ENCODE assay signal across 8 cellular contexts in genomic region chr2:26577442-26578433, GRCh38.
DNase-seq lines count a peak whose midpoint lies in the region; ATAC-seq and TF ChIP-seq lines count a peak whose summit lies in the region.

No MANE protein-coding gene starts in this region.

- DNase-seq in AG09319 (ENCODE audit: extremely low read depth, low read depth) (peak; percentile 8), NCI-H345 (lab: John Stamatoyannopoulos, UW) (peak; percentile 85), colonic mucosa (peak; percentile 61), lower leg skin (ENCODE audit: low spot score in 2 of 2) (peak; percentile 44 to 93)
- DNase-seq in activated CD4-positive, alpha-beta T cell treated with anti-CD3 and anti-CD28 coated beads for 36 hours = peak; percentile 82
- peak; percentile 28 to 65 (median 39) for DNase-seq in stimulated activated CD4-positive, alpha-beta T cell treated with anti-CD3 and anti-CD28 coated beads, TNF-alpha, amount 100 ng/mL, for 48 hours (ENCODE audit: low read depth in 3 of 3)

- H3K27me3 ChIP-seq in colonic mucosa = no peaks in the 10 kb centered on the region

- H3K4me1 ChIP-seq in colonic mucosa = no peaks in the 10 kb centered on the region

- no peaks in the 10 kb centered on the region for H3K9me3 Mint-ChIP-seq in activated CD4-positive, alpha-beta T cell treated with anti-CD3 and anti-CD28 coated beads for 36 hours (ENCODE audit: low read depth)

- TF ChIP-seq POLR2A in lower leg skin (IDR thresholded peaks at IDR 0.05) = no peak

- WGBS in lower leg skin, 2 donors = 43 to 52% methylated on average over 21 to 27 of the region's 27 CpGs

- H3K36me3 ChIP-seq in colonic mucosa = no peaks in the 10 kb centered on the region

- intact Hi-C loops in activated CD4-positive, alpha-beta T cell treated with anti-CD3 and anti-CD28 coated beads for 36 hours (cut with DNase I, micrococcal nuclease) = loop anchor here (1.0 to 10.0 kb wide), 3 partner anchors 74 to 625 kb away; no protein-coding TSS in a partner anchor
- intact Hi-C loops in colonic mucosa (cut with DNase I) (loop anchor here (5.0 kb wide), 2 partner anchors 55 to 75 kb away; no protein-coding TSS in a partner anchor), lower leg skin (cut with DNase I; ENCODE audit: low total_unique reads) (loop anchor here (10.0 kb wide), 1 partner anchor 623 kb away; no protein-coding TSS in a partner anchor)

- no peak overlapping the region for H3K4me3 Mint-ChIP-seq in activated CD4-positive, alpha-beta T cell treated with anti-CD3 and anti-CD28 coated beads for 36 hours

- CTCF ChIA-PET in activated CD4-positive, alpha-beta T cell treated with anti-CD3 and anti-CD28 coated beads for 36 hours (lab: Charles Lee) = interaction anchor here (0.6 to 3.2 kb wide), 24 partner anchors 12 to 1360 kb away, joined by 3 to 31 read pairs (median 4); a partner anchor contains a TSS

- ATAC-seq in GM19395 (IDR thresholded peaks at IDR 0.05; ENCODE audit: unreplicated experiment) (peak; percentile 66), HG03521 (IDR thresholded peaks at IDR 0.05; ENCODE audit: unreplicated experiment) (no peak)
- peak; percentile 92 for ATAC-seq in activated CD4-positive, alpha-beta T cell treated with anti-CD3 and anti-CD28 coated beads for 36 hours

- H3K36me3 Mint-ChIP-seq in activated CD4-positive, alpha-beta T cell treated with anti-CD3 and anti-CD28 coated beads for 36 hours (ENCODE audit: low read depth) = no peaks in the 10 kb centered on the region

- H3K27ac Mint-ChIP-seq in activated CD4-positive, alpha-beta T cell treated with anti-CD3 and anti-CD28 coated beads for 36 hours = no peak overlapping the region

- no peak overlapping the region for H3K27ac ChIP-seq in colonic mucosa

- no peak overlapping the region for H3K9ac ChIP-seq in colonic mucosa (ENCODE audit: low read depth in 2 of 2, low read length in 2 of 2)

- peaks cover 2% of the 10 kb centered on the region for H3K27me3 Mint-ChIP-seq in activated CD4-positive, alpha-beta T cell treated with anti-CD3 and anti-CD28 coated beads for 36 hours

- H3K4me3 ChIP-seq in colonic mucosa (no peak overlapping the region), lower leg skin (ENCODE audit: low read depth, poor library complexity, severe bottlenecking) (no peak overlapping the region)

- H3K9me3 ChIP-seq in colonic mucosa = no peaks in the 10 kb centered on the region

- no peaks in the 10 kb centered on the region for H3K4me1 Mint-ChIP-seq in activated CD4-positive, alpha-beta T cell treated with anti-CD3 and anti-CD28 coated beads for 36 hours

- TF ChIP-seq CTCF in AG09319 (IDR thresholded peaks at IDR 0.05; ENCODE audit: low read depth, low read length) (peak; percentile 97), colonic mucosa (IDR thresholded peaks at IDR 0.05) (peak; percentile 98), lower leg skin (IDR thresholded peaks at IDR 0.05) (peak in 2 of 3 donors; percentile 34 to 82)

- POLR2A ChIA-PET in activated CD4-positive, alpha-beta T cell treated with anti-CD3 and anti-CD28 coated beads for 36 hours (lab: Charles Lee) = no interaction called here

Comparison
In these comparisons a context has a peak if more than half of its experiments do, and no peak if none do; other contexts are left out.
1. DNase-seq: peak in every context shown above with its lines; median percentile 85 in NCI-H345; 82 in activated CD4-positive, alpha-beta T cell treated with anti-CD3 and anti-CD28 coated beads for 36 hours; 68 in lower leg skin; 61 in colonic mucosa; 39 in stimulated activated CD4-positive, alpha-beta T cell treated with anti-CD3 and anti-CD28 coated beads, TNF-alpha, amount 100 ng/mL, for 48 hours; 8 in AG09319.